In the genomic region with DNA sequence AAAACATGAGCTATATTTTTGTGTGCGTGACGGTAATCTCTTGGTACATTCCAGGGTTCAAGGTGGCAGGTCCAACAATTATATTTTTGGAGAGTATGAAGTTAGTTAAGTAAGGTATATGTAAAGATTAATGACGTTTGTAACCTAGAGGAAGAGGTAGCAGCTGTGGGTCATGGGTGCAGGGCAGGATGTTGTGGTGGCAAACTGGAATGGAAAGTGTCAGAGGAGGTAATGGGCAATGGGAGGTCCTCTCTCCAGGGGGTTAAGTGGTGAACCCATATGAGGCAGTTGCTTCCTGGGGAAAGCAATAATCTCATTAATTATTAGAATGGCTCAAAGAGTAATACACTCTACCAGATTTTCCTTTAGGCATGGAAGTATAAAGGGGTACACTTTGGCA, we compare ENCODE assay signal across 12 cellular contexts. TPM values are rescaled to one million over a fixed set of nuclear protein-coding genes. Genes with fewer than 3 reads are reported as not detected.
DNase-seq lines count a peak whose midpoint lies in the region; ATAC-seq, FAIRE-seq and TF ChIP-seq lines count a peak whose summit lies in the region.
"Had no signal": no experiment of that assay in that cellular context is flagged by ENCODE, and none has a peak within 500 bp of the region (broad histone marks: within the 10 kb centered on the region; RNA-seq: fewer than 3 reads in every experiment).

No MANE protein-coding gene starts in this region.

- peaks cover 56% of the 10 kb centered on the region for H3K9me3 Mint-ChIP-seq in T-helper 2 cell treated with Interferon-gamma antibody and Interleukin-4, amounts not matched to agents 5 μg/mL and 100 μg/mL, for 36 hours
- H3K9me3 Mint-ChIP-seq in naive thymus-derived CD8-positive, alpha-beta T cell = peaks cover 18 to 53% (median 31%) of the 10 kb centered on the region in 9 donors
- peaks cover 35% of the 10 kb centered on the region for H3K9me3 Mint-ChIP-seq in type B pancreatic cell

- peak; percentile 97 for ATAC-seq in HG02943 (IDR thresholded peaks at IDR 0.05; ENCODE audit: low read depth, unreplicated experiment)
- peak in 1 of 2 donors; percentile 88 for ATAC-seq in naive thymus-derived CD8-positive, alpha-beta T cell

- FAIRE-seq in GM19239 (lab: Jason Lieb, UNC) = peak; percentile 35

- H3K36me3 Mint-ChIP-seq in T-helper 2 cell treated with Interferon-gamma antibody and Interleukin-4, amounts not matched to agents 5 μg/mL and 100 μg/mL, for 36 hours (ENCODE audit: low read depth) = peaks cover 33% of the 10 kb centered on the region
- H3K36me3 Mint-ChIP-seq in naive thymus-derived CD8-positive, alpha-beta T cell = peaks cover 0 to 37% (median 32%) of the 10 kb centered on the region in 3 donors
- H3K36me3 Mint-ChIP-seq in type B pancreatic cell = no peaks in the 10 kb centered on the region

- no peak for TF ChIP-seq CTCF in type B pancreatic cell (conservative IDR thresholded peaks at IDR 0.05)

- peaks cover 23% of the 10 kb centered on the region for H3K4me1 Mint-ChIP-seq in T-helper 2 cell treated with Interferon-gamma antibody and Interleukin-4, amounts not matched to agents 5 μg/mL and 100 μg/mL, for 36 hours (ENCODE audit: low read depth)
- peaks cover 20 to 29% (median 24%) of the 10 kb centered on the region in 4 donors for H3K4me1 Mint-ChIP-seq in naive thymus-derived CD8-positive, alpha-beta T cell
- no peaks in the 10 kb centered on the region for H3K4me1 Mint-ChIP-seq in type B pancreatic cell (ENCODE audit: unreplicated experiment)

- DNase-seq in GM19239 (ENCODE audit: insufficient read length, low spot score) = peak; percentile 17
- DNase-seq in T-helper 2 cell treated with Interferon-gamma antibody and Interleukin-4, amounts not matched to agents 5 μg/mL and 100 μg/mL, for 36 hours (ENCODE audit: low spot score) = no peak
- DNase-seq in naive thymus-derived CD8-positive, alpha-beta T cell = peak in 5 of 10 donors; percentile 19 to 59 (median 31)
- DNase-seq in head of caudate nucleus = no peak
- no peak for DNase-seq in CD1c-positive myeloid dendritic cell (ENCODE audit: extremely low spot score)
- DNase-seq in type B pancreatic cell (ENCODE audit: extremely low spot score, unreplicated experiment) = no peak
- no peak for DNase-seq in NCI-H345 treated with DMSO at 0.1 percent for 48 hours (lab: John Stamatoyannopoulos, UW; ENCODE audit: unreplicated experiment)
- DNase-seq: caudate nucleus; stimulated activated CD4-positive, alpha-beta T cell treated with anti-CD3 and anti-CD28 coated beads, Interleukin-1b, Interleukin-23, amount 100 ng/mL, for 48 hours; upper lobe of left lung had no signal

- POLR2A ChIA-PET in naive thymus-derived CD8-positive, alpha-beta T cell (lab: Charles Lee) = no interaction called here

- H3K27ac Mint-ChIP-seq in T-helper 2 cell treated with Interferon-gamma antibody and Interleukin-4, amounts not matched to agents 5 μg/mL and 100 μg/mL, for 36 hours = peak overlapping the region; percentile 73
- peak overlapping the region; percentile 44 to 86 (median 78) for H3K27ac Mint-ChIP-seq in naive thymus-derived CD8-positive, alpha-beta T cell
- H3K27ac Mint-ChIP-seq in type B pancreatic cell = no peak overlapping the region

- peaks cover 2% of the 10 kb centered on the region for H3K27me3 Mint-ChIP-seq in T-helper 2 cell treated with Interferon-gamma antibody and Interleukin-4, amounts not matched to agents 5 μg/mL and 100 μg/mL, for 36 hours (ENCODE audit: low read depth)
- H3K27me3 Mint-ChIP-seq in naive thymus-derived CD8-positive, alpha-beta T cell = no peaks in the 10 kb centered on the region
- peaks cover 3% of the 10 kb centered on the region for H3K27me3 Mint-ChIP-seq in type B pancreatic cell

- intact Hi-C loops in head of caudate nucleus (cut with DNase I) = no loop called here

- H3K4me3 Mint-ChIP-seq in T-helper 2 cell treated with Interferon-gamma antibody and Interleukin-4, amounts not matched to agents 5 μg/mL and 100 μg/mL, for 36 hours = peak overlapping the region; percentile 18
- peak overlapping the region in 9 of 10 donors; percentile 4 to 67 (median 51) for H3K4me3 Mint-ChIP-seq in naive thymus-derived CD8-positive, alpha-beta T cell
- H3K4me3 Mint-ChIP-seq in type B pancreatic cell = no peak overlapping the region

RNA-seq across cellular contexts. Expression of a gene that starts 1.0 kb away (rescaled TPM):
- total RNA-seq in naive thymus-derived CD8-positive, alpha-beta T cell = not detected
- not detected for polyA plus RNA-seq in naive thymus-derived CD8-positive, alpha-beta T cell
- total RNA-seq in type B pancreatic cell (ENCODE audit: low replicate concordance) = not detected in 2 replicates
- total RNA-seq: myocyte, upper lobe of left lung had no signal
